In the genomic region with DNA sequence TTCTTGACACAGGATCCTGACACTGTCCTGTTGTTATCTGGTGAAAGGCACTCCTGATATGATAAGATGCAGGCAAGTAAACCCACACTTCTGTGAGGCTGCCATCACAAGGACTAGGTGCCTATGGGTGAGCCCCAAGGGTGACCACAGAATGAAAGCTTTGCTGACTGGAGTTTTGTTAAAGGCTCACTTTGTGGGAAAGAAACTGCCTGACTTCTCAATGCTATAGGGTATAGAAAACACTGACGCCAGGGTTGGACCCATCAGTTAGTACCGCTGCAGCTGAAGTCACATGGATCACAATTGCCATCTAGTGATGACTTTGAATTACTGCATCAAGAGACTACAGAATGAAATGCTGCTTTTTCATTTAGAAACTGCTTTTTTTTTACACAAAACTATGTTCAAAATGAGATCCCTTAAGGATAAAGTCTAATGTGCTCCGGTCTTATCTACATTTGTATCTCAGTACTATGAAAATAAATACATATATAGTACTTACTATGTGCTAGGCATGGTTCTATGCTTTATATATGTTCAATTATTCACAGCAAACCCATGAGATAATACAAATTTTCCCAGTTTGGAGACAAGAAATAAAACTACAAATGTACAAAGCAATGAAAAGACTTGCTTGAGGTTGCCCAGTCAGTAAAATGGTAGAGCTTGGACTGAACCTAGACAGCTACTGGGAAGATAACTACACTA, we compare ENCODE assay signal across 8 cellular contexts.
DNase-seq lines count a peak whose midpoint lies in the region; ATAC-seq, FAIRE-seq and TF ChIP-seq lines count a peak whose summit lies in the region.

No MANE protein-coding gene starts in this region.

- no peak for DNase-seq in activated T-cell treated with anti-CD3 and anti-CD28 coated beads, Interleukin-2, amount 50 U/mL, for 4 hours
- no peak for DNase-seq in activated T-cell treated with anti-CD3 and anti-CD28 coated beads, Interleukin-2, amount 50 U/mL, for 1 hour
- DNase-seq in HTR-8/SVneo (ENCODE audit: insufficient read length, low spot score) (peak; percentile 56), Peyer's patch (no peak), cardiac fibroblast (ENCODE audit: low read depth in 2 of 2) (peak; percentile 87 to 91), left kidney (ENCODE audit: low read depth, low spot score) (peak; percentile 83), tibial nerve (ENCODE audit: low spot score in 2 of 2) (peak in 1 of 2 donors; percentile 22)

- no peak for TF ChIP-seq POLR2A in Peyer's patch (IDR thresholded peaks at IDR 0.05)
- TF ChIP-seq POLR2A in tibial nerve (IDR thresholded peaks at IDR 0.05), result no peak

- peak; percentile 69 for FAIRE-seq in HTR-8/SVneo (lab: Jason Lieb, UNC)

- TF ChIP-seq EP300 in tibial nerve (IDR thresholded peaks at IDR 0.05), result no peak

- H3K27me3 ChIP-seq in Peyer's patch (no peaks in the 10 kb centered on the region), tibial nerve (no peaks in the 10 kb centered on the region)

- peak; percentile 48 to 73 for ATAC-seq in activated T-cell treated with anti-CD3 and anti-CD28 coated beads, Interleukin-2, amount 50 U/mL, for 4 hours
- peak; percentile 70 for ATAC-seq in GM21528 (IDR thresholded peaks at IDR 0.05; ENCODE audit: low FRiP score, unreplicated experiment)

- H3K4me1 Mint-ChIP-seq in activated T-cell treated with anti-CD3 and anti-CD28 coated beads, Interleukin-2, amount 50 U/mL, for 4 hours (ENCODE audit: low read depth), result no peaks in the 10 kb centered on the region

- H3K4me3 Mint-ChIP-seq in activated T-cell treated with anti-CD3 and anti-CD28 coated beads, Interleukin-2, amount 50 U/mL, for 4 hours, result no peak overlapping the region

- no peak overlapping the region for H3K27ac ChIP-seq in Peyer's patch
- H3K27ac ChIP-seq in tibial nerve, result peak overlapping the region in 2 of 4 donors; percentile 63 to 86

- no peaks in the 10 kb centered on the region for H3K36me3 Mint-ChIP-seq in activated T-cell treated with anti-CD3 and anti-CD28 coated beads, Interleukin-2, amount 50 U/mL, for 4 hours (ENCODE audit: insufficient read depth)

- H3K4me3 ChIP-seq in Peyer's patch, result no peak overlapping the region
- H3K4me3 ChIP-seq in cardiac fibroblast (replicated peaks in 1 of 2; ENCODE audit: low read depth in 2 of 2, low read length in 2 of 2), result no peak overlapping the region
- no peak overlapping the region for H3K4me3 ChIP-seq in tibial nerve

- H3K9me3 Mint-ChIP-seq in activated T-cell treated with anti-CD3 and anti-CD28 coated beads, Interleukin-2, amount 50 U/mL, for 4 hours, result no peaks in the 10 kb centered on the region

- peaks cover 6% of the 10 kb centered on the region for H3K27me3 Mint-ChIP-seq in activated T-cell treated with anti-CD3 and anti-CD28 coated beads, Interleukin-2, amount 50 U/mL, for 4 hours (ENCODE audit: low read depth)

- H3K9me3 ChIP-seq in Peyer's patch (peaks cover 0 to 4% (median 0%) of the 10 kb centered on the region in 4 donors), tibial nerve (no peaks in the 10 kb centered on the region)

- WGBS in tibial nerve, 2 donors, result 3% methylated on average over 3 of the region's 3 CpGs

- H3K4me1 ChIP-seq in Peyer's patch, result no peaks in the 10 kb centered on the region
- H3K4me1 ChIP-seq in tibial nerve, result peaks cover 0 to 34% (median 3%) of the 10 kb centered on the region in 4 donors

- no peaks in the 10 kb centered on the region for H3K36me3 ChIP-seq in Peyer's patch
- no peaks in the 10 kb centered on the region for H3K36me3 ChIP-seq in tibial nerve

- peak in 5 of 6 experiments; percentile 17 to 57 (median 53) for TF ChIP-seq CTCF in Peyer's patch (IDR thresholded peaks at IDR 0.05)
- peak; percentile 73 for TF ChIP-seq CTCF in cardiac fibroblast (IDR thresholded peaks at IDR 0.05; ENCODE audit: low read depth, low read length)
- peak; percentile 55 to 82 (median 73) for TF ChIP-seq CTCF in tibial nerve (IDR thresholded peaks at IDR 0.05)

Comparison
In these comparisons a context has a peak if more than half of its experiments do, and no peak if none do; other contexts are left out.
1. DNase-seq: peak in HTR-8/SVneo (single experiment), cardiac fibroblast (2 of 2) and left kidney (single experiment); none in activated T-cell treated with anti-CD3 and anti-CD28 coated beads, Interleukin-2, amount 50 U/mL, for 4 hours (single experiment), activated T-cell treated with anti-CD3 and anti-CD28 coated beads, Interleukin-2, amount 50 U/mL, for 1 hour (single experiment) and Peyer's patch (0 of 3).
2. Peak in every context shown above with its lines, with median percentiles within 50 percentile points of each other: CTCF ChIP-seq.